27 cellular contexts compared by ENCODE assay signal in the genomic region with DNA sequence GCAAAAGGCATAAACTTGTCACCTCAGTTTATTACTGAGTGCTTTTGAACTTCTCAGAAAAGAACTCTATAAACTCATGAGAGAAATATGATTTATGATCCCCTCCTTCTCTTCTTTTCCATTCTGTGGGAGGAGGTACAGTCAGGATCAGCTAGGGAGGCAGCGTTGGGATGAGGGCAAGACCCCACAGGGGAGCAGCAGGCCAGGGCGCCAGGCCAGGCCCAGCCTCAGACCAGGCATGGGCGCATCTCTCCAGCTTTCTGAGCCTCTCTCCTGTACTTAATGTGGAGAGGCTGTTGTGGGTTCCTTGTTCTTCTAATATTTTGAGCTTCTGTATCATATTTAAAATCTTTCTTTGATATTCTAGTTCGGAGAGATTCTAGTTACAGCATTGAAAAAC.
DNase-seq lines count a peak whose midpoint lies in the region; ATAC-seq and TF ChIP-seq lines count a peak whose summit lies in the region.
"Had no signal": no experiment of that assay in that cellular context is flagged by ENCODE, and none has a peak within 500 bp of the region (broad histone marks: within the 10 kb centered on the region; RNA-seq: fewer than 3 reads in every experiment).

No MANE protein-coding gene starts in this region.

- peak overlapping the region; percentile 97 for H3K27ac ChIP-seq in HUES64 (ENCODE audit: low read depth, low read length)
- peak overlapping the region; percentile 84 for H3K27ac ChIP-seq in caudate nucleus (ENCODE audit: low read depth, low read length)
- H3K27ac ChIP-seq: ovary, Peyer's patch, WERI-Rb-1 had no signal

- TF ChIP-seq CTCF in type B pancreatic cell (conservative IDR thresholded peaks at IDR 0.05) (no peak), progenitor cell of endocrine pancreas (IDR thresholded peaks at IDR 0.05; ENCODE audit: unreplicated experiment) (no peak)

- H3K4me1 Mint-ChIP-seq in type B pancreatic cell (ENCODE audit: unreplicated experiment) = peaks cover 51% of the 10 kb centered on the region
- peaks cover 5% of the 10 kb centered on the region for H3K4me1 Mint-ChIP-seq in progenitor cell of endocrine pancreas (ENCODE audit: low read depth)
- H3K4me1 Mint-ChIP-seq: CD8-positive, alpha-beta memory T cell had no signal

- H3K36me3 Mint-ChIP-seq in type B pancreatic cell (peaks cover 69% of the 10 kb centered on the region), progenitor cell of endocrine pancreas (ENCODE audit: insufficient read depth) (peaks cover 4% of the 10 kb centered on the region)

- H3K4me3 Mint-ChIP-seq in type B pancreatic cell (no peak overlapping the region), progenitor cell of endocrine pancreas (ENCODE audit: low read depth) (no peak overlapping the region)
- H3K4me3 Mint-ChIP-seq: activated naive CD8-positive, alpha-beta T cell treated with anti-CD3 and anti-CD28 coated beads for 36 hours; activated T-cell treated with anti-CD3 and anti-CD28 coated beads, Interleukin-2, amount 50 U/mL, for 24 hours; CD8-positive, alpha-beta memory T cell had no signal

- no peaks in the 10 kb centered on the region for H3K27me3 Mint-ChIP-seq in type B pancreatic cell
- no peaks in the 10 kb centered on the region for H3K27me3 Mint-ChIP-seq in progenitor cell of endocrine pancreas

- DNase-seq in caudate nucleus (lab: John Stamatoyannopoulos, UW) (peak in 1 of 61 donors; percentile 19), left kidney (ENCODE audit: low read depth, low spot score) (peak; percentile 46), type B pancreatic cell (ENCODE audit: extremely low spot score, unreplicated experiment) (no peak), pons (ENCODE audit: low spot score) (no peak), progenitor cell of endocrine pancreas (ENCODE audit: low spot score, unreplicated experiment) (no peak)
- DNase-seq: activated CD4-positive, alpha-beta T cell treated with anti-CD3 and anti-CD28 coated beads, Interleukin-2, amount 50 U/mL, for 1 hour; activated gamma-delta T cell; activated naive CD8-positive, alpha-beta T cell treated with anti-CD3 and anti-CD28 coated beads for 36 hours; activated T-cell treated with anti-CD3 and anti-CD28 coated beads, Interleukin-2, amount 50 U/mL, for 24 hours; BE2C; CD8-positive, alpha-beta memory T cell; dermis blood vessel endothelial cell; DMS153; NCI-H146; NCI-H345; ovary; Peyer's patch; SHP77 treated with DMSO at 0.1 percent for 48 hours; stimulated activated CD4-positive, alpha-beta T cell treated with anti-CD3 and anti-CD28 coated beads, Interleukin-1b, Interleukin-23, amount 100 ng/mL, for 48 hours; stimulated activated naive CD8-positive, alpha-beta T cell treated with anti-CD3 and anti-CD28 coated beads, Interleukin-15, Interleukin-2, amounts not matched to agents 100 U/mL and 50 U/mL, for 24 hours; T1000; WERI-Rb-1 had no signal

- no peaks in the 10 kb centered on the region for H3K27me3 ChIP-seq in HUES64 (ENCODE audit: insufficient read depth, low read length)
- H3K27me3 ChIP-seq: BE2C, ovary, Peyer's patch had no signal

- H3K4me1 ChIP-seq in HUES64 (ENCODE audit: insufficient read depth, low read length) = peaks cover 48% of the 10 kb centered on the region
- H3K4me1 ChIP-seq: BE2C, Peyer's patch had no signal

- H3K9me3 Mint-ChIP-seq in type B pancreatic cell (no peaks in the 10 kb centered on the region), progenitor cell of endocrine pancreas (ENCODE audit: low read depth) (no peaks in the 10 kb centered on the region)
- H3K9me3 Mint-ChIP-seq: activated naive CD8-positive, alpha-beta T cell treated with anti-CD3 and anti-CD28 coated beads for 36 hours had no signal

- peak overlapping the region; percentile 29 for H3K27ac Mint-ChIP-seq in type B pancreatic cell
- H3K27ac Mint-ChIP-seq in progenitor cell of endocrine pancreas = no peak overlapping the region
- H3K27ac Mint-ChIP-seq: CD8-positive, alpha-beta memory T cell had no signal

- ATAC-seq in GM18517 (IDR thresholded peaks at IDR 0.05; ENCODE audit: unreplicated experiment) = no peak

- H3K4me3 ChIP-seq in HUES64 (ENCODE audit: low read length) = no peak overlapping the region
- H3K4me3 ChIP-seq: GM12878, lung, ovary, Peyer's patch, smooth muscle cell had no signal

- H3K9me3 ChIP-seq in HUES64 (ENCODE audit: insufficient read depth, low read depth, low read length) = peaks cover 3% of the 10 kb centered on the region; the same call in 1 of the 2 replicates
- H3K9me3 ChIP-seq: BE2C, ovary, Peyer's patch had no signal

- peak overlapping the region; percentile 68 for H3K9ac ChIP-seq in HUES64 (ENCODE audit: low read depth, low read length)

- WGBS in HUES64 = 72% methylated on average over 3 of the region's 4 CpGs

- H3K36me3 ChIP-seq in HUES64 (ENCODE audit: insufficient read depth, low read length) = peaks cover 43% of the 10 kb centered on the region
- H3K36me3 ChIP-seq: ovary, Peyer's patch had no signal
